ENCODE assay signal across 8 cellular contexts in genomic region chr13:21060827-21061076, GRCh38. TPM values are rescaled to one million over a fixed set of nuclear protein-coding genes. Genes with fewer than 3 reads are reported as not detected.
DNase-seq lines count a peak whose midpoint lies in the region; ATAC-seq and TF ChIP-seq lines count a peak whose summit lies in the region.

No MANE protein-coding gene starts in this region.

- no peak for DNase-seq in HL-60 (ENCODE audit: low read depth in 1 of 2, low spot score in 1 of 2)
- no peak for DNase-seq in endodermal cell
- DNase-seq in nephron progenitor cell: peak; percentile 67
- no peak for DNase-seq in OCI-M2 (lab: John Stamatoyannopoulos, UW; ENCODE audit: unreplicated experiment)
- no peak for DNase-seq in GM10248 (ENCODE audit: extremely low spot score)

- H3K4me1 ChIP-seq in BLaER1 (peaks cover 53% of the 10 kb centered on the region), endodermal cell (ENCODE audit: control insufficient read depth, insufficient read depth, low read length) (no peaks in the 10 kb centered on the region)

- H3K4me3 Mint-ChIP-seq in endodermal cell (peak overlapping the region; percentile 73), nephron progenitor cell (no peak overlapping the region)

- H3K36me3 Mint-ChIP-seq in endodermal cell (ENCODE audit: low read depth): peaks cover 8% of the 10 kb centered on the region
- peaks cover 10% of the 10 kb centered on the region for H3K36me3 Mint-ChIP-seq in nephron progenitor cell (ENCODE audit: low read depth)

- POLR2A ChIA-PET in GM10248 (lab: Yijun Ruan, JAX): no interaction called here

- peak overlapping the region; percentile 92 for H3K9ac ChIP-seq in BLaER1
- peak overlapping the region; percentile 100 for H3K9ac ChIP-seq in endodermal cell (ENCODE audit: extremely low read depth, low read length, poor library complexity, severe bottlenecking)

- H3K4me1 Mint-ChIP-seq in endodermal cell (peaks cover 8% of the 10 kb centered on the region), nephron progenitor cell (peaks cover 28% of the 10 kb centered on the region)

- H3K27me3 ChIP-seq in BLaER1: peaks cover 30% of the 10 kb centered on the region; the same call in 1 of the 2 replicates
- no peaks in the 10 kb centered on the region for H3K27me3 ChIP-seq in HL-60 (ENCODE audit: insufficient read depth, poor library complexity, severe bottlenecking)
- H3K27me3 ChIP-seq in endodermal cell (ENCODE audit: control insufficient read depth, insufficient read depth, low read length, poor library complexity, severe bottlenecking): no peaks in the 10 kb centered on the region

- TF ChIP-seq CTCF in HL-60 (IDR thresholded peaks at IDR 0.05; ENCODE audit: insufficient read depth, low read length) (no peak), endodermal cell (conservative IDR thresholded peaks at IDR 0.05) (no peak), nephron progenitor cell (IDR thresholded peaks at IDR 0.05) (no peak), GM10248 (IDR thresholded peaks at IDR 0.05; ENCODE audit: control extremely low read depth, extremely low read depth, low read depth, missing control alignments) (no peak)

- H3K27ac Mint-ChIP-seq in endodermal cell (no peak overlapping the region), nephron progenitor cell (no peak overlapping the region)

- H3K4me2 ChIP-seq in BLaER1: peak overlapping the region; percentile 68

- H3K27ac ChIP-seq in BLaER1: peak overlapping the region; percentile 89
- H3K27ac ChIP-seq in HL-60 (replicated peaks): no peak overlapping the region
- H3K27ac ChIP-seq in endodermal cell (ENCODE audit: low read depth, low read length): peak overlapping the region; percentile 99

- H3K27me3 Mint-ChIP-seq in endodermal cell (ENCODE audit: insufficient read depth) (peaks cover 2% of the 10 kb centered on the region), nephron progenitor cell (ENCODE audit: low read depth, poor library complexity) (peaks cover 7% of the 10 kb centered on the region)

- H4K20me1 ChIP-seq in BLaER1: peaks cover 50% of the 10 kb centered on the region

- no peak for ATAC-seq in HG03442 (IDR thresholded peaks at IDR 0.05; ENCODE audit: unreplicated experiment)
- no peak for ATAC-seq in HG03025 (IDR thresholded peaks at IDR 0.05; ENCODE audit: low FRiP score, unreplicated experiment)

- CTCF ChIA-PET in GM10248 (lab: Yijun Ruan, JAX): interaction anchor here (1.2 kb wide), 1 partner anchor 10 kb away, joined by 3 read pairs; no protein-coding TSS in a partner anchor

- H3K4me3 ChIP-seq in BLaER1: peak overlapping the region; percentile 97
- H3K4me3 ChIP-seq in HL-60 (replicated peaks; ENCODE audit: insufficient read depth, low read length): peak overlapping the region; percentile 74
- peak overlapping the region; percentile 80 for H3K4me3 ChIP-seq in endodermal cell (ENCODE audit: low read length)

- H3K9me3 Mint-ChIP-seq in endodermal cell (no peaks in the 10 kb centered on the region), nephron progenitor cell (no peaks in the 10 kb centered on the region)

- H3K36me3 ChIP-seq in BLaER1 (no peaks in the 10 kb centered on the region; the same call in 1 of the 2 replicates), endodermal cell (ENCODE audit: control insufficient read depth, insufficient read depth, low read length) (peaks cover 14% of the 10 kb centered on the region)

- 0% methylated on average over 7 to 39 of the region's 39 CpGs for WGBS in endodermal cell (ENCODE audit: insufficient coverage in 1 of 2, insufficient read length in 1 of 2), 2 experiments

- H3K9me3 ChIP-seq in BLaER1: no peaks in the 10 kb centered on the region
- H3K9me3 ChIP-seq in endodermal cell (ENCODE audit: control insufficient read depth, low read length): no peaks in the 10 kb centered on the region

RNA-seq across cellular contexts. Expression of gene LATS2, which starts 0.6 kb away (rescaled TPM):
- total RNA-seq in endodermal cell: 10 to 100 TPM; 26.2 to 35.4 TPM
- 15.3 TPM for polyA plus RNA-seq in endodermal cell (2013, experiment 1 of 2)
- polyA plus RNA-seq in endodermal cell (2013, experiment 2 of 2): 15.9 TPM
